Comparison of ENCODE assay signal across 8 cellular contexts in the genomic region with DNA sequence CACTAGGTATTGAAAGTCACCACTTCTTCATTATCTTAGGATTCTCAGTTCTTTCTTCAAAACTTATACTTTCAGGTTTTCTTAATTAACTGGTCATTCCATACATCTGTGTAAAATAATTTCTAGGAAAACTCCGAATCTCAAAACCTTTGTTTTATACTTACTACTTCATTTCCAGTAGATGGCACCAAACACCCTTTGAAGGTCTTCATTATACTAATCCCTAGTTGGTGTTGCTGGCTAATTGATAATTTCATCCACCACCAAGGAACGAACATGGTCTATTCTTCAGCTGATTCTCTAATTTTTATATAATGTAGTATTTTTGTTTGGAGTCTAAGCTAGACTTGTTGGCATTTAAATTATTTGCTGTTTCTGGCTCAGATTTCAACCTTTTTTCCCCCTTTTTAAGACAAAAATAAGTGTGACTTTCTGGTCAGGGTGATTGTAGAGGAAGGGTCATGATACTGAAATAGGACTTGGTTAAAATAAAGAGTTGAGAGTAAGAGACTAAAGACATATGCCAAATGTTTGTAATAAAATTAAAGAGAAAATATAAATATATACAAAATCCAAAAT. TPM values are rescaled to one million over a fixed set of nuclear protein-coding genes. Genes with fewer than 3 reads are reported as not detected.
DNase-seq lines count a peak whose midpoint lies in the region; ATAC-seq and TF ChIP-seq lines count a peak whose summit lies in the region.

No MANE protein-coding gene starts in this region.

- H3K4me2 ChIP-seq in Loucy (ENCODE audit: low read depth, low read length, poor library complexity, severe bottlenecking) = no peak overlapping the region

- H3K27me3 ChIP-seq in Loucy (ENCODE audit: insufficient read depth, low read length, poor library complexity, severe bottlenecking) = no peaks in the 10 kb centered on the region
- no peaks in the 10 kb centered on the region for H3K27me3 ChIP-seq in esophagus muscularis mucosa

- no peaks in the 10 kb centered on the region for H3F3A ChIP-seq in Loucy (ENCODE audit: low read depth)

- H4K20me1 ChIP-seq in Loucy (ENCODE audit: insufficient read depth, low read length, poor library complexity, severe bottlenecking) = peaks cover 6% of the 10 kb centered on the region

- TF ChIP-seq EP300 in esophagus muscularis mucosa (IDR thresholded peaks at IDR 0.05) = no peak

- peaks cover 25% of the 10 kb centered on the region; the same call in 1 of the 2 replicates for H3K36me3 ChIP-seq in Loucy (ENCODE audit: insufficient read depth, low read length)
- peaks cover 6 to 44% (median 34%) of the 10 kb centered on the region in 4 donors for H3K36me3 ChIP-seq in esophagus muscularis mucosa

- peak overlapping the region; percentile 18 to 92 (median 40) for H3K27ac ChIP-seq in esophagus muscularis mucosa (replicated peaks in 1 of 4)

- no peak overlapping the region for H3K9ac ChIP-seq in Loucy (ENCODE audit: low read depth, low read length, poor library complexity, severe bottlenecking)

- H3K4me1 ChIP-seq in Loucy (ENCODE audit: insufficient read depth, low read length, poor library complexity, severe bottlenecking) (peaks cover 7% of the 10 kb centered on the region), esophagus muscularis mucosa (peaks cover 16 to 28% (median 26%) of the 10 kb centered on the region in 4 donors)

- TF ChIP-seq CTCF in Loucy (conservative IDR thresholded peaks at IDR 0.05; ENCODE audit: low read length) (peak; percentile 77), esophagus muscularis mucosa (IDR thresholded peaks at IDR 0.05) (peak; percentile 56 to 68 (median 59))

- DNase-seq in SIG-M5 treated with dmso at 0.1 percent for 504 hours (lab: John Stamatoyannopoulos, UW; ENCODE audit: unreplicated experiment) = peak; percentile 83
- no peak for DNase-seq in SIG-M5 (lab: John Stamatoyannopoulos, UW)
- peak; percentile 80 for DNase-seq in SK-MEL-5 (ENCODE audit: low read depth, low spot score)
- no peak for DNase-seq in esophagus muscularis mucosa (ENCODE audit: extremely low spot score)
- peak; percentile 92 for DNase-seq in pons (ENCODE audit: low spot score)

- H3K9me2 ChIP-seq in Loucy (replicated peaks; ENCODE audit: low read depth, low read length) = no peaks in the 10 kb centered on the region

- no peak for TF ChIP-seq POLR2A in esophagus muscularis mucosa (IDR thresholded peaks at IDR 0.05; ENCODE audit: low read depth)

- H2AFZ ChIP-seq in Loucy (ENCODE audit: low read length) = no peak overlapping the region

- no peak overlapping the region for H3K4me3 ChIP-seq in Loucy (ENCODE audit: low read length, poor library complexity, severe bottlenecking)
- no peak overlapping the region for H3K4me3 ChIP-seq in esophagus muscularis mucosa

- peaks cover 13% of the 10 kb centered on the region; the same call in 1 of the 2 replicates for H3K79me2 ChIP-seq in Loucy (ENCODE audit: insufficient read depth, low read length)

- ATAC-seq in GM21576 (IDR thresholded peaks at IDR 0.05; ENCODE audit: unreplicated experiment) (no peak), HG03521 (IDR thresholded peaks at IDR 0.05; ENCODE audit: unreplicated experiment) (no peak)

- WGBS in esophagus muscularis mucosa = 2% methylated on average over 2 of the region's 2 CpGs

- intact Hi-C loops in esophagus muscularis mucosa (cut with DNase I) = loop anchor here (2.0 to 5.0 kb wide), 3 partner anchors 159 to 390 kb away; partner anchors contain the start of genes FAM136A and PCBP1

- H3K9me3 ChIP-seq in Loucy (ENCODE audit: insufficient read depth, low read depth, low read length) (no peaks in the 10 kb centered on the region), esophagus muscularis mucosa (no peaks in the 10 kb centered on the region)

- in situ Hi-C loops in SK-MEL-5 (cut with HindIII; ENCODE audit: low pct_unique_long_range_greater_than_20kb, low sequenced_read_pairs) = no loop called here

RNA-seq across cellular contexts. Expression of gene MXD1, which starts 2.8 kb away (rescaled TPM):
- total RNA-seq in SK-MEL-5 (2014; rRNA removed; shearing (Covaris generic)) = 3.8 and 4.0 TPM in 2 replicates
- polyA plus RNA-seq in SK-MEL-5 (2015; cell fraction: cytosol; rRNA removed) = 2.5 and 4.3 TPM in 2 replicates
- 5.9 and 9.4 TPM in 2 replicates for polyA plus RNA-seq in SK-MEL-5 (2015; cell fraction: nucleus; rRNA removed)
- total RNA-seq in esophagus muscularis mucosa = 10 to 100 TPM in 2 of 4 donors, 1 to 10 TPM in 2; 7.7 to 21.2 (median 11.5) TPM

RNA-seq across cellular contexts. Expression of gene SNRNP27, which starts 18.3 kb away (rescaled TPM):
- 65.8 and 70.1 TPM in 2 replicates for total RNA-seq in SK-MEL-5 (2014; rRNA removed; shearing (Covaris generic))
- polyA plus RNA-seq in SK-MEL-5 (2015; cell fraction: cytosol; rRNA removed) = 83.3 and 99.6 TPM in 2 replicates
- 29.3 and 62.0 TPM in 2 replicates for polyA plus RNA-seq in SK-MEL-5 (2015; cell fraction: nucleus; rRNA removed)
- 10 to 100 TPM; 53.8 to 74.9 (median 62.9) TPM for total RNA-seq in esophagus muscularis mucosa

RNA-seq across cellular contexts. Expression of gene ASPRV1, which starts 49.4 kb away (rescaled TPM):
- total RNA-seq in SK-MEL-5 (2014; rRNA removed; shearing (Covaris generic)) = 0.05 TPM in 1 of 2 replicates, not detected in the other
- polyA plus RNA-seq in SK-MEL-5 (2015; cell fraction: cytosol; rRNA removed) = 0.04 TPM in 1 of 2 replicates, not detected in the other
- 0.11 TPM in 1 of 2 replicates, not detected in the other for polyA plus RNA-seq in SK-MEL-5 (2015; cell fraction: nucleus; rRNA removed)
- total RNA-seq in esophagus muscularis mucosa = 1 to 10 TPM; 1.2 to 1.7 (median 1.6) TPM

Comparison
In these comparisons a context has a peak if more than half of its experiments do, and no peak if none do; other contexts are left out.
1. DNase-seq: peak in SIG-M5 treated with dmso at 0.1 percent for 504 hours (single experiment), SK-MEL-5 (single experiment) and pons (single experiment); none in SIG-M5 (single experiment) and esophagus muscularis mucosa (single experiment).